Comparison of ENCODE assay signal across 8 cellular contexts in the genomic region with DNA sequence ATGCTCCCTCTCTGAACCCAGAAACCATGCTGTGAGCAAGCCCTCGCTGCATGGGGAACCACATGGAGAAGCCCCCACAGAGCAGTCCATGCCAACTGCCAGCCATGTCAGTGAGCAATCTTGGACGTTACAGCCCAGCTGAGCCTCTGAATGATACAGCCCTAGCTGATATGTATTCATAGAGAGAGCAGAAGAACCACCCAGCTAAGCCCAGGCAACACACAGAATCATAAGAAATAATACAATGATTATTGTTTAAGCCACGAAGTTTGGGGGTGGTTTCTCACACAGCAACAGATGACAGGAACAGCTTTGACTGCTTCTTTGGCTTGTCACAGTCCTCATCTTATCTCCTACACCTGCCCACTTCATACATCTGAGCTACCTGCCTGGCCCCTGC. TPM values are rescaled to one million over a fixed set of nuclear protein-coding genes. Genes with fewer than 3 reads are reported as not detected.
"Had no signal": no experiment of that assay in that cellular context is flagged by ENCODE, and none has a peak within 500 bp of the region (broad histone marks: within the 10 kb centered on the region; RNA-seq: fewer than 3 reads in every experiment).

No MANE protein-coding gene starts in this region.

- H3K4me3 ChIP-seq: K562 had no signal

- H3K27ac ChIP-seq: HL-60 had no signal

- ATAC-seq: K562 had no signal

- FAIRE-seq: HTR-8/SVneo, K562 had no signal

- H3K27ac Mint-ChIP-seq: IgD-negative memory B cell had no signal

- H3K27me3 Mint-ChIP-seq: IgD-negative memory B cell had no signal

- DNase-seq: IMR-90, KBM-7, KG1 had no signal

- H3K4me3 Mint-ChIP-seq: IgD-negative memory B cell had no signal

RNA-seq across cellular contexts. Expression of a gene that starts 32.5 kb away (rescaled TPM):
- total RNA-seq: HT-29 had no signal
